ENCODE assay signal across 16 cellular contexts in the genomic region with DNA sequence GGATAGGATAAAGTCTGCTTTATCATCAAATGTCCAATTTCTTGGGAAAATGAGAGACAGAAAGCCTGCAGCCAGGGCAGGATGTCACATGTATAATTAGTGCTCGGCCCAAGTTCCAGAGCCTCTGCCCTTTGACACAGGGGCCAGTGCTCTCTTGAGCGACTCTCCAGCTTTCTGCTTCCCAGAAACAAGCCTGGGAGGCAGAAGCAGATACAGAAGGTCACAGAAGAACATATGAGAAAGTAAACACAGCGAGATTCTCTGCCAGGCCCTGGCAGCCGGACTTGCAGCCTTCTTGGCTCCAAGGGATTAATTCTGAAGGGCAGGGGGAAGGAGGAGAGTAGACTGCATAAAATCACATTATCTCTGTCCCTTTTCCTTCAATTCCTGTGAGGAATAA.
DNase-seq lines count a peak whose midpoint lies in the region; ATAC-seq, FAIRE-seq and TF ChIP-seq lines count a peak whose summit lies in the region.
"Had no signal": no experiment of that assay in that cellular context is flagged by ENCODE, and none has a peak within 500 bp of the region (broad histone marks: within the 10 kb centered on the region; RNA-seq: fewer than 3 reads in every experiment).

No MANE protein-coding gene starts in this region.

- H3K36me3 Mint-ChIP-seq in stimulated activated naive B cell treated with anti-CD40 and anti-IgM and Interleukin-4, amounts not matched to agents 10 μg/mL and 1 μg/mL and 100 μg/mL, for 72 hours, result no peaks in the 10 kb centered on the region
- no peaks in the 10 kb centered on the region for H3K36me3 Mint-ChIP-seq in activated naive CD8-positive, alpha-beta T cell treated with anti-CD3 and anti-CD28 coated beads for 36 hours
- H3K36me3 Mint-ChIP-seq: T-cell had no signal

- no peak overlapping the region for H3K27ac Mint-ChIP-seq in stimulated activated naive B cell treated with anti-CD40 and anti-IgM and Interleukin-4, amounts not matched to agents 10 μg/mL and 1 μg/mL and 100 μg/mL, for 72 hours
- H3K27ac Mint-ChIP-seq in activated naive CD8-positive, alpha-beta T cell treated with anti-CD3 and anti-CD28 coated beads for 36 hours, result no peak overlapping the region
- H3K27ac Mint-ChIP-seq: stimulated activated naive CD8-positive, alpha-beta T cell treated with anti-CD3 and anti-CD28 coated beads, Interleukin-15, Interleukin-2, amounts not matched to agents 100 ng/mL and 50 ng/mL, for 24 hours; T-cell had no signal

- H3K4me2 ChIP-seq in HepG2 (ENCODE audit: low read depth, low read length) (no peak overlapping the region), trophoblast cell (ENCODE audit: low read length) (no peak overlapping the region)
- H3K4me2 ChIP-seq: A549 had no signal

- TF ChIP-seq POLR2A in HepG2 (IDR thresholded peaks at IDR 0.05; ENCODE audit: insufficient read depth in 1 of 2, low read depth in 2 of 2, low read length in 2 of 2), result no peak

- TF ChIP-seq CTCF in liver (IDR thresholded peaks at IDR 0.05; ENCODE audit: low read depth, low read length, missing input control) (no peak), HepG2 (CRISPR knock-in tag; IDR thresholded peaks at IDR 0.05) (no peak), right atrium auricular region (IDR thresholded peaks at IDR 0.05) (no peak)

- DNase-seq in HepG2 (ENCODE audit: low spot score), result no peak
- no peak for DNase-seq in right atrium auricular region (ENCODE audit: low spot score)
- DNase-seq in trophoblast cell, result no peak
- no peak for DNase-seq in stimulated activated naive B cell treated with anti-CD40 and anti-IgM and Interleukin-4, amounts not matched to agents 10 μg/mL and 1 μg/mL and 100 μg/mL, for 72 hours
- no peak for DNase-seq in NOMO-1 (lab: John Stamatoyannopoulos, UW; ENCODE audit: unreplicated experiment in 2 of 2)
- no peak for DNase-seq in activated naive CD8-positive, alpha-beta T cell treated with anti-CD3 and anti-CD28 coated beads for 36 hours
- DNase-seq: activated CD4-positive, alpha-beta T cell treated with anti-CD3 and anti-CD28 coated beads for 1 hour; NCI-H1436 treated with DMSO at 0.1 percent for 48 hours; NCI-H524; T-cell had no signal

- H3K18ac ChIP-seq in trophoblast cell (ENCODE audit: low read length), result no peak overlapping the region

- ATAC-seq in HepG2 (no peak), GM18861 (IDR thresholded peaks at IDR 0.05; ENCODE audit: unreplicated experiment) (no peak)
- no peak for ATAC-seq in stimulated activated naive B cell treated with anti-CD40 and anti-IgM and Interleukin-4, amounts not matched to agents 10 μg/mL and 1 μg/mL and 100 μg/mL, for 72 hours (replicated peaks)
- ATAC-seq: A549, T-cell had no signal

- H2BK5ac ChIP-seq in trophoblast cell (ENCODE audit: low read depth, low read length, poor library complexity), result peak overlapping the region; percentile 81

- CTCF ChIA-PET in HepG2 (lab: Yijun Ruan, JAX; ENCODE audit: low intra/inter-chr PET ratio, low total read pairs), result no interaction called here

- POLR2A ChIA-PET in HepG2 (lab: Yijun Ruan, JAX), result no interaction called here

- H3K4me1 ChIP-seq in liver (ENCODE audit: control insufficient read depth in 4 of 4, insufficient read depth in 4 of 4, low read length in 3 of 4) (peaks cover 0 to 10% (median 2%) of the 10 kb centered on the region in 4 donors), HepG2 (ENCODE audit: insufficient read depth, low read length) (no peaks in the 10 kb centered on the region), right atrium auricular region (peaks cover 0 to 43% of the 10 kb centered on the region in 2 donors), trophoblast cell (ENCODE audit: control insufficient read depth in 1 of 2, insufficient read depth in 2 of 2, low read length in 2 of 2) (peaks cover 13 to 16% of the 10 kb centered on the region in 2 experiments)
- H3K4me1 ChIP-seq: A549 had no signal

- H2AFZ ChIP-seq in HepG2 (ENCODE audit: low read length) (no peak overlapping the region), trophoblast cell (ENCODE audit: insufficient read depth, low read length, poor library complexity) (no peak overlapping the region)

- H3K27me3 Mint-ChIP-seq in stimulated activated naive B cell treated with anti-CD40 and anti-IgM and Interleukin-4, amounts not matched to agents 10 μg/mL and 1 μg/mL and 100 μg/mL, for 72 hours, result peaks cover 4 to 14% of the 10 kb centered on the region in 2 donors
- H3K27me3 Mint-ChIP-seq in activated naive CD8-positive, alpha-beta T cell treated with anti-CD3 and anti-CD28 coated beads for 36 hours, result peaks cover 6% of the 10 kb centered on the region
- H3K27me3 Mint-ChIP-seq: stimulated activated naive CD8-positive, alpha-beta T cell treated with anti-CD3 and anti-CD28 coated beads, Interleukin-15, Interleukin-2, amounts not matched to agents 100 ng/mL and 50 ng/mL, for 24 hours had no signal

- H4K8ac ChIP-seq in trophoblast cell (ENCODE audit: low read depth, low read length), result no peak overlapping the region

- no peaks in the 10 kb centered on the region for H4K20me1 ChIP-seq in HepG2 (ENCODE audit: insufficient read depth, low read length)

- H3K9me3 ChIP-seq in liver (ENCODE audit: control insufficient read depth in 4 of 4, low read length in 3 of 4) (no peaks in the 10 kb centered on the region), HepG2 (ENCODE audit: low read length) (no peaks in the 10 kb centered on the region), right atrium auricular region (no peaks in the 10 kb centered on the region), trophoblast cell (ENCODE audit: insufficient read depth, low read depth, low read length) (no peaks in the 10 kb centered on the region)
- H3K9me3 ChIP-seq: A549 had no signal

- H3K9ac ChIP-seq in liver (ENCODE audit: low read depth in 1 of 2, low read length in 2 of 2) (no peak overlapping the region), HepG2 (ENCODE audit: insufficient read depth, low read depth, low read length) (no peak overlapping the region), trophoblast cell (ENCODE audit: low read length) (no peak overlapping the region)

- intact Hi-C loops in HepG2 (cut with micrococcal nuclease; ENCODE audit: unreplicated experiment), result no loop called here

- H3K4me1 Mint-ChIP-seq in stimulated activated naive B cell treated with anti-CD40 and anti-IgM and Interleukin-4, amounts not matched to agents 10 μg/mL and 1 μg/mL and 100 μg/mL, for 72 hours, result no peaks in the 10 kb centered on the region
- H3K4me1 Mint-ChIP-seq in activated naive CD8-positive, alpha-beta T cell treated with anti-CD3 and anti-CD28 coated beads for 36 hours, result no peaks in the 10 kb centered on the region
- H3K4me1 Mint-ChIP-seq: T-cell had no signal

- no peak overlapping the region for H2BK120ac ChIP-seq in trophoblast cell (ENCODE audit: insufficient read depth, low read length, poor library complexity)

- TF ChIP-seq RAD21 in liver (IDR thresholded peaks at IDR 0.05), result peak; percentile 36 to 62
- no peak for TF ChIP-seq RAD21 in HepG2 (CRISPR knock-in tag; IDR thresholded peaks at IDR 0.05)

- H3K23ac ChIP-seq in trophoblast cell (ENCODE audit: low read length), result no peak overlapping the region

- H3K4me3 ChIP-seq in liver (ENCODE audit: low read depth in 1 of 3, low read length in 3 of 3) (no peak overlapping the region), HepG2 (replicated peaks in 1 of 3; ENCODE audit: insufficient read depth in 1 of 3, low read depth in 2 of 3, low read length in 3 of 3) (no peak overlapping the region), right atrium auricular region (no peak overlapping the region), trophoblast cell (ENCODE audit: low read depth, low read length) (no peak overlapping the region)
- H3K4me3 ChIP-seq: A549 had no signal

- in situ Hi-C loops in HepG2 (cut with HindIII; ENCODE audit: extremely low pct_ligation_motif_present, low pct_unique_long_range_greater_than_20kb), result no loop called here

- FAIRE-seq in HepG2 (lab: Jason Lieb, UNC), result no peak
- FAIRE-seq: A549, colon, H54 had no signal

- H3K79me1 ChIP-seq in trophoblast cell (ENCODE audit: low read length), result peaks cover 30% of the 10 kb centered on the region

- H3K14ac ChIP-seq in trophoblast cell (ENCODE audit: low read length), result peak overlapping the region; percentile 55

- peak overlapping the region; percentile 41 for H2BK12ac ChIP-seq in trophoblast cell (ENCODE audit: low read length)

- H3K36me3 ChIP-seq in liver (ENCODE audit: control insufficient read depth in 4 of 4, insufficient read depth in 3 of 4, low read depth in 1 of 4, low read length in 3 of 4) (no peaks in the 10 kb centered on the region), HepG2 (replicated peaks in 1 of 2; ENCODE audit: control insufficient read depth in 1 of 2, insufficient read depth in 2 of 2, low read length in 2 of 2) (no peaks in the 10 kb centered on the region), right atrium auricular region (no peaks in the 10 kb centered on the region), trophoblast cell (ENCODE audit: control insufficient read depth in 1 of 2, insufficient read depth in 2 of 2, low read length in 2 of 2) (no peaks in the 10 kb centered on the region)

- WGBS in liver, result 25% methylated on average over 4 of the region's 4 CpGs
- WGBS in HepG2 (ENCODE audit: low lambda C conversion rate), result 0% methylated on average over 4 of the region's 4 CpGs
- no CpG with 5 or more reads among the region's 4 CpGs for WGBS in trophoblast cell (ENCODE audit: extremely low coverage, insufficient coverage, insufficient read length)

- H3K4ac ChIP-seq in trophoblast cell (ENCODE audit: low read depth, low read length), result no peak overlapping the region

- no peaks in the 10 kb centered on the region for H3K27me3 ChIP-seq in liver (ENCODE audit: control insufficient read depth in 4 of 4, insufficient read depth in 4 of 4, low read length in 3 of 4)
- no peaks in the 10 kb centered on the region; a peak in 1 of 5 replicates for H3K27me3 ChIP-seq in HepG2 (ENCODE audit: control insufficient read depth in 1 of 2, insufficient read depth in 2 of 2, low read length in 2 of 2)
- H3K27me3 ChIP-seq in right atrium auricular region, result no peaks in the 10 kb centered on the region
- H3K27me3 ChIP-seq in trophoblast cell (ENCODE audit: insufficient read depth, low read length), result no peaks in the 10 kb centered on the region

- H4K91ac ChIP-seq in trophoblast cell (ENCODE audit: low read depth, low read length), result peak overlapping the region; percentile 83

- BruUV-seq in HepG2 (replicated peaks; lab: Mats Ljungman, UMichigan), result no TSS peak

- TF ChIP-seq EP300 in HepG2 (IDR thresholded peaks at IDR 0.05; ENCODE audit: low read depth in 2 of 2, low read length in 2 of 2), result no peak
- TF ChIP-seq EP300 in HepG2 (CRISPR knock-in tag; IDR thresholded peaks at IDR 0.05; ENCODE audit: borderline replicate concordance), result no peak

- H3K79me2 ChIP-seq in HepG2 (ENCODE audit: insufficient read depth, low read length), result no peaks in the 10 kb centered on the region
- no peaks in the 10 kb centered on the region for H3K79me2 ChIP-seq in trophoblast cell (ENCODE audit: control insufficient read depth, insufficient read depth, low read length, poor library complexity)

- H3K4me3 Mint-ChIP-seq in stimulated activated naive B cell treated with anti-CD40 and anti-IgM and Interleukin-4, amounts not matched to agents 10 μg/mL and 1 μg/mL and 100 μg/mL, for 72 hours, result no peak overlapping the region
- no peak overlapping the region for H3K4me3 Mint-ChIP-seq in activated naive CD8-positive, alpha-beta T cell treated with anti-CD3 and anti-CD28 coated beads for 36 hours
- H3K4me3 Mint-ChIP-seq: stimulated activated naive CD8-positive, alpha-beta T cell treated with anti-CD3 and anti-CD28 coated beads, Interleukin-15, Interleukin-2, amounts not matched to agents 100 ng/mL and 50 ng/mL, for 24 hours; T-cell had no signal

- H2AK5ac ChIP-seq in trophoblast cell (ENCODE audit: low read length), result no peak overlapping the region

- no peaks in the 10 kb centered on the region for H3K9me3 Mint-ChIP-seq in stimulated activated naive B cell treated with anti-CD40 and anti-IgM and Interleukin-4, amounts not matched to agents 10 μg/mL and 1 μg/mL and 100 μg/mL, for 72 hours
- no peaks in the 10 kb centered on the region for H3K9me3 Mint-ChIP-seq in activated naive CD8-positive, alpha-beta T cell treated with anti-CD3 and anti-CD28 coated beads for 36 hours
- H3K9me3 Mint-ChIP-seq: stimulated activated naive CD8-positive, alpha-beta T cell treated with anti-CD3 and anti-CD28 coated beads, Interleukin-15, Interleukin-2, amounts not matched to agents 100 ng/mL and 50 ng/mL, for 24 hours had no signal

- H4K12ac ChIP-seq in trophoblast cell (ENCODE audit: low read depth, low read length), result no peak overlapping the region

- H3K27ac ChIP-seq in liver (ENCODE audit: low read depth in 1 of 2, low read length in 2 of 2) (no peak overlapping the region), HepG2 (ENCODE audit: extremely low read length, insufficient read depth, low read length) (no peak overlapping the region), right atrium auricular region (peak overlapping the region; percentile 23 to 43), trophoblast cell (ENCODE audit: low read depth, low read length) (peak overlapping the region; percentile 74)
- H3K27ac ChIP-seq: A549 had no signal

Comparison
In these comparisons a context has a peak if more than half of its experiments do, and no peak if none do; other contexts are left out.
1. H3K27ac ChIP-seq: peak in right atrium auricular region (2 of 2) and trophoblast cell (single experiment); none in liver (0 of 2) and HepG2 (single experiment).